8 cellular contexts compared by ENCODE assay signal in the genomic region with DNA sequence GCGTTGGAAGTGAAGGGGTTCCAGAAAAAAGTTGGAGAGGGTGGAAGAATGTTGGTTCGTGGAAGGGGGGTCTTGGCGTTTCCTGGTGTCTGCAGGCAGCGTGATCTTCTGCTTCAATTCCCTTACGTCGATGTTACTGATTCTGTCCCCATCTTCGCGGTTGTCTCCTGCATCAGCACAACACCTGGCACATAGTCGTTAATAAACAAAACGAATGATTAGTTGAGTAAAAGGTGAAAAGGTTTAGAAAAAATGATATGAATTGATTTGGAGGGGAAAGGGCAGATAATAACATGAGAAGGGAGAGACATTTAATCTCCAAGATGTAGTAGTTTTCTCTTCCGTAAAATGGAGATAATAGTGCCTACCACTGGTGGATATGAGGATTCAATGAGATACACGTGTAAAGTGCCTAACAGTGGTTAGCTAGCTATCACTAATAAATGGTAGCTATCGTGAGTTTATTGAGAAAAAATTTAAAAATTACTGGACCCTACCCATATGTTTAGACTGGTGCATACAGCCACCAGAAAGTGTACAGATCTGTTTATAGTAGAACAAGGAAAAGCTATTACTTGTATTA.
A peak's percentile ranks its signal among the peaks of the same experiment; 100 is the strongest.
DNase-seq lines count a peak whose midpoint lies in the region; ATAC-seq and TF ChIP-seq lines count a peak whose summit lies in the region.

No MANE protein-coding gene starts in this region.

- H3K9me3 ChIP-seq in RWPE2 (ENCODE audit: severe bottlenecking) (no peaks in the 10 kb centered on the region), endocrine pancreas (ENCODE audit: control insufficient read depth, low read length) (no peaks in the 10 kb centered on the region)

- peaks cover 36% of the 10 kb centered on the region for H3K36me3 ChIP-seq in RWPE2 (ENCODE audit: low read depth)
- no peaks in the 10 kb centered on the region for H3K36me3 ChIP-seq in endocrine pancreas (ENCODE audit: control insufficient read depth, insufficient read depth, low read length)

- H3K4me3 ChIP-seq in RWPE2 (ENCODE audit: severe bottlenecking) (peak overlapping the region; percentile 86), endocrine pancreas (ENCODE audit: control insufficient read depth, insufficient read depth, low read length) (peak overlapping the region; percentile 99)

- peak overlapping the region; percentile 96 for H3K9ac ChIP-seq in endocrine pancreas (ENCODE audit: control insufficient read depth, insufficient read depth, low read length)

- H3K4me1 ChIP-seq in RWPE2 (ENCODE audit: insufficient read depth, poor library complexity, severe bottlenecking) (peaks cover 34% of the 10 kb centered on the region), endocrine pancreas (ENCODE audit: control insufficient read depth, insufficient read depth, low read length) (peaks cover 39% of the 10 kb centered on the region)

- intact Hi-C loops in posterior cingulate gyrus (cut with DNase I), result loop anchor here (5.0 kb wide), 1 partner anchor 136 kb away; a partner anchor contains a TSS

- H3K9me3 Mint-ChIP-seq in nephron progenitor cell, result peaks cover 17% of the 10 kb centered on the region

- no peak overlapping the region for H3K27ac Mint-ChIP-seq in nephron progenitor cell

- peaks cover 35% of the 10 kb centered on the region for H3K36me3 Mint-ChIP-seq in nephron progenitor cell (ENCODE audit: low read depth)

- no peaks in the 10 kb centered on the region for H3K27me3 Mint-ChIP-seq in nephron progenitor cell (ENCODE audit: low read depth, poor library complexity)

- peaks cover 6% of the 10 kb centered on the region for H3K4me1 Mint-ChIP-seq in nephron progenitor cell

- ATAC-seq in HG02678 (IDR thresholded peaks at IDR 0.05; ENCODE audit: unreplicated experiment), result peak; percentile 1
- no peak for ATAC-seq in RWPE2 (ENCODE audit: low read depth)

- TF ChIP-seq CTCF in RWPE2 (IDR thresholded peaks at IDR 0.05; ENCODE audit: poor library complexity, severe bottlenecking) (peak; percentile 49), nephron progenitor cell (IDR thresholded peaks at IDR 0.05) (no peak)

- DNase-seq in NOMO-1 (lab: John Stamatoyannopoulos, UW; ENCODE audit: unreplicated experiment in 2 of 2) (peak; percentile 26 to 45), NOMO-1 treated with dmso at 0.1 percent for 144 hours (lab: John Stamatoyannopoulos, UW; ENCODE audit: unreplicated experiment) (no peak), RWPE2 (ENCODE audit: low spot score) (no peak), nephron progenitor cell (peak; percentile 5), posterior cingulate gyrus (no peak), iPS-NIHi7 (ENCODE audit: extremely low spot score) (no peak)

- H3K27me3 ChIP-seq in RWPE2 (ENCODE audit: insufficient read depth, poor library complexity, severe bottlenecking) (no peaks in the 10 kb centered on the region), endocrine pancreas (ENCODE audit: control insufficient read depth, insufficient read depth, low read length) (no peaks in the 10 kb centered on the region)

- no peak overlapping the region for H3K4me3 Mint-ChIP-seq in nephron progenitor cell

- H3K27ac ChIP-seq in RWPE2 (ENCODE audit: poor library complexity, severe bottlenecking), result peak overlapping the region; percentile 79

Comparison
In these comparisons a context has a peak if more than half of its experiments do, and no peak if none do; other contexts are left out.
1. DNase-seq: peak in NOMO-1 (2 of 2) and nephron progenitor cell (single experiment); none in NOMO-1 treated with dmso at 0.1 percent for 144 hours (single experiment), RWPE2 (single experiment), posterior cingulate gyrus (0 of 10) and iPS-NIHi7 (single experiment).